Comparison of ENCODE assay signal across 23 cellular contexts in genomic region chr5:75869891-75870290, GRCh38.
"Had no signal": no experiment of that assay in that cellular context is flagged by ENCODE, and none has a peak within 500 bp of the region (broad histone marks: within the 10 kb centered on the region; RNA-seq: fewer than 3 reads in every experiment).

No MANE protein-coding gene starts in this region.

- H3K36me3 ChIP-seq: neutrophil, tibial nerve, upper lobe of right lung, vagina had no signal

- H3K27ac ChIP-seq: coronary artery, hepatocyte, neutrophil, psoas muscle, testis, tibial nerve, upper lobe of right lung, vagina had no signal

- H3K27ac Mint-ChIP-seq: naive thymus-derived CD4-positive, alpha-beta T cell; nephron progenitor cell; stimulated activated naive B cell treated with anti-CD40 and anti-IgM and Interleukin-4, amounts not matched to agents 10 μg/mL and 1 μg/mL and 100 μg/mL, for 72 hours; stimulated activated naive CD8-positive, alpha-beta T cell treated with anti-CD3 and anti-CD28 coated beads, Interleukin-15, amount 100 ng/mL, for 72 hours had no signal

- H3K36me3 Mint-ChIP-seq: naive thymus-derived CD4-positive, alpha-beta T cell; stimulated activated naive B cell treated with anti-CD40 and anti-IgM and Interleukin-4, amounts not matched to agents 10 μg/mL and 1 μg/mL and 100 μg/mL, for 72 hours had no signal

- H3K4me2 ChIP-seq: hepatocyte had no signal

- H3K4me1 ChIP-seq: psoas muscle, testis, tibial nerve, upper lobe of right lung, vagina had no signal

- H3K4me3 ChIP-seq: coronary artery, hepatocyte, lung, psoas muscle, testis, tibial nerve, upper lobe of right lung, vagina had no signal

- H3K27me3 ChIP-seq: hepatocyte, neutrophil, testis, tibial nerve, upper lobe of right lung, vagina had no signal

- H3K79me2 ChIP-seq: hepatocyte had no signal

- H3K4me3 Mint-ChIP-seq: naive thymus-derived CD4-positive, alpha-beta T cell; nephron progenitor cell; stimulated activated naive B cell treated with anti-CD40 and anti-IgM and Interleukin-4, amounts not matched to agents 10 μg/mL and 1 μg/mL and 100 μg/mL, for 72 hours; stimulated activated naive CD8-positive, alpha-beta T cell treated with anti-CD3 and anti-CD28 coated beads, Interleukin-15, amount 100 ng/mL, for 72 hours had no signal

- DNase-seq: effector CD4-positive, alpha-beta T cell; foreskin melanocyte; head of caudate nucleus; left colon; mesendoderm; naive thymus-derived CD4-positive, alpha-beta T cell; nephron progenitor cell; psoas muscle; retina; stimulated activated CD4-positive, alpha-beta T cell treated with anti-CD3 and anti-CD28 coated beads, Interleukin-2, amount 100 ng/mL, for 24 hours; stimulated activated CD4-positive, alpha-beta T cell treated with anti-CD3 and anti-CD28 coated beads, Interleukin-4, amount 100 ng/mL, for 4 hours; stimulated activated naive B cell treated with anti-CD40 and anti-IgM and Interleukin-4, amounts not matched to agents 10 μg/mL and 1 μg/mL and 100 μg/mL, for 72 hours; stimulated activated naive CD8-positive, alpha-beta T cell treated with anti-CD3 and anti-CD28 coated beads, Interleukin-15, amount 100 ng/mL, for 72 hours; testis; upper lobe of right lung had no signal

- H3K9me3 ChIP-seq: neutrophil, psoas muscle, testis, upper lobe of right lung, vagina had no signal

- H3K4me1 Mint-ChIP-seq: naive thymus-derived CD4-positive, alpha-beta T cell; nephron progenitor cell; stimulated activated naive B cell treated with anti-CD40 and anti-IgM and Interleukin-4, amounts not matched to agents 10 μg/mL and 1 μg/mL and 100 μg/mL, for 72 hours; stimulated activated naive CD8-positive, alpha-beta T cell treated with anti-CD3 and anti-CD28 coated beads, Interleukin-15, amount 100 ng/mL, for 72 hours had no signal

- ATAC-seq: left colon; left ventricle myocardium superior; naive thymus-derived CD4-positive, alpha-beta T cell; psoas muscle; sciatic nerve; stimulated activated naive B cell treated with anti-CD40 and anti-IgM and Interleukin-4, amounts not matched to agents 10 μg/mL and 1 μg/mL and 100 μg/mL, for 72 hours; stimulated activated naive CD8-positive, alpha-beta T cell treated with anti-CD3 and anti-CD28 coated beads, Interleukin-15, amount 100 ng/mL, for 72 hours; upper lobe of right lung had no signal

- H2AFZ ChIP-seq: hepatocyte had no signal
